In the genomic region with DNA sequence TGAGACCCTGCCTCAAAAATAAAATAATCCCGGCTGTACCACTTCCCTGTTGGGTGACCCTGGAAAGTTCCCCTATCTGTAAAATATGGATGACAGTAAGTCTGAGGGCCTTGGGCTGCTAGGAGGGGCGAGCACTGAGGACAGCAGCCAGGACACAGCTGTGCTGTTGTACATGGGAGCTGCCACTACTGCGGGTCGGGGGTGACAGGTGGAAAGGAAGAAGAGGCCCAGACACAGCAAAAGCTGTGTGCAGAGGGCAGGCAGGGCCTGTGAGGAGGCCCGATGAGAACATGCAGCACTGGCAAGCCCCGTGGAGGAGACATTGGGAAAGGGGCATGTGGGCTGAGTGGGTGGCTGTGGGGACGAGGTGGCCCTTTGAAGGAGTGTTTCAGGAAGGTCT, we compare ENCODE assay signal across 31 cellular contexts. TPM values are rescaled to one million over a fixed set of nuclear protein-coding genes. Genes with fewer than 3 reads are reported as not detected.
DNase-seq lines count a peak whose midpoint lies in the region; FAIRE-seq and TF ChIP-seq lines count a peak whose summit lies in the region.
"Had no signal": no experiment of that assay in that cellular context is flagged by ENCODE, and none has a peak within 500 bp of the region (broad histone marks: within the 10 kb centered on the region; RNA-seq: fewer than 3 reads in every experiment).

No MANE protein-coding gene starts in this region.

- CTCF ChIA-PET in activated CD4-positive, alpha-beta T cell treated with anti-CD3 and anti-CD28 coated beads, Interleukin-2, amount 10 ng/mL, durations not matched to agents 7 days and 5 days (lab: Charles Lee) = interaction anchor here (0.7 to 1.6 kb wide), 3 partner anchors 14 to 41 kb away, joined by 3 to 5 read pairs (median 4); a partner anchor contains a TSS

- TF ChIP-seq POLR2A in spleen (IDR thresholded peaks at IDR 0.05) = no peak

- no peak for TF ChIP-seq CTCF in spleen (IDR thresholded peaks at IDR 0.05 in 8 of 11, conservative IDR thresholded peaks at IDR 0.05 in 3 of 11)

- H3K9me3 Mint-ChIP-seq in activated CD4-positive, alpha-beta T cell treated with anti-CD3 and anti-CD28 coated beads, Interleukin-2, amount 10 ng/mL, durations not matched to agents 7 days and 5 days = no peaks in the 10 kb centered on the region
- H3K9me3 Mint-ChIP-seq in activated CD4-positive, alpha-beta T cell treated with anti-CD3 and anti-CD28 coated beads, Interleukin-2, amount 10 ng/mL, durations not matched to agents 24 days and 14 days = no peaks in the 10 kb centered on the region
- H3K9me3 Mint-ChIP-seq: HFFc6, WTC11 had no signal

- POLR2A ChIA-PET in activated CD4-positive, alpha-beta T cell treated with anti-CD3 and anti-CD28 coated beads, Interleukin-2, amount 10 ng/mL, durations not matched to agents 7 days and 5 days (lab: Charles Lee) = no interaction called here

- no peak for DNase-seq in activated CD4-positive, alpha-beta T cell treated with anti-CD3 and anti-CD28 coated beads, Interleukin-2, amount 10 ng/mL, durations not matched to agents 7 days and 5 days
- DNase-seq in activated CD4-positive, alpha-beta T cell treated with anti-CD3 and anti-CD28 coated beads, Interleukin-2, amount 10 ng/mL, durations not matched to agents 24 days and 14 days = no peak
- no peak for DNase-seq in NT2/D1 (ENCODE audit: low read depth, low spot score)
- DNase-seq in myocyte (ENCODE audit: low read depth) = peak; percentile 77
- no peak for DNase-seq in spleen
- DNase-seq in OCI-M2 (lab: John Stamatoyannopoulos, UW; ENCODE audit: unreplicated experiment) = no peak
- no peak for DNase-seq in urothelium cell line (ENCODE audit: low spot score)
- DNase-seq in DMS153 (lab: John Stamatoyannopoulos, UW) = no peak
- DNase-seq: 8988T; activated CD4-positive, alpha-beta T cell treated with anti-CD3 and anti-CD28 coated beads, Interleukin-2, amount 50 U/mL, for 4 hours; activated CD8-positive, alpha-beta memory T cell treated with anti-CD3 and anti-CD28 coated beads, Interleukin-2, amount 10 ng/mL, durations not matched to agents 7 days and 5 days; activated naive CD4-positive, alpha-beta T cell treated with Interleukin-2 at 50 U/mL for 16 hours; activated T-cell treated with anti-CD3 and anti-CD28 coated beads, Interleukin-2, amount 50 U/mL, for 48 hours; amniotic stem cell; Calu3; midbrain; naive thymus-derived CD4-positive, alpha-beta T cell; NCI-H1105; NCI-H187; NCI-H2171; NCI-H510A; retina; stimulated activated CD4-positive, alpha-beta T cell treated with anti-CD3 and anti-CD28 coated beads, Interleukin-12 subunit alpha, Interleukin-12 subunit beta, amount 100 ng/mL, for 4 hours; stimulated activated CD4-positive, alpha-beta T cell treated with anti-CD3 and anti-CD28 coated beads, Interleukin-2, amount 100 ng/mL, for 48 hours; T-helper 1 cell; transverse colon had no signal

- H3K27ac Mint-ChIP-seq in activated CD4-positive, alpha-beta T cell treated with anti-CD3 and anti-CD28 coated beads, Interleukin-2, amount 10 ng/mL, durations not matched to agents 7 days and 5 days = peak overlapping the region; percentile 69
- no peak overlapping the region for H3K27ac Mint-ChIP-seq in activated CD4-positive, alpha-beta T cell treated with anti-CD3 and anti-CD28 coated beads, Interleukin-2, amount 10 ng/mL, durations not matched to agents 24 days and 14 days
- H3K27ac Mint-ChIP-seq: activated CD8-positive, alpha-beta memory T cell treated with anti-CD3 and anti-CD28 coated beads, Interleukin-2, amount 10 ng/mL, durations not matched to agents 7 days and 5 days; HFFc6; WTC11 had no signal

- H3K4me1 ChIP-seq in NT2/D1 (ENCODE audit: insufficient read depth, insufficient read length) = peaks cover 22% of the 10 kb centered on the region
- peaks cover 8 to 67% (median 42%) of the 10 kb centered on the region in 6 donors for H3K4me1 ChIP-seq in spleen

- no peak overlapping the region for H3K4me3 Mint-ChIP-seq in activated CD4-positive, alpha-beta T cell treated with anti-CD3 and anti-CD28 coated beads, Interleukin-2, amount 10 ng/mL, durations not matched to agents 7 days and 5 days
- no peak overlapping the region for H3K4me3 Mint-ChIP-seq in activated CD4-positive, alpha-beta T cell treated with anti-CD3 and anti-CD28 coated beads, Interleukin-2, amount 10 ng/mL, durations not matched to agents 24 days and 14 days
- H3K4me3 Mint-ChIP-seq: activated CD8-positive, alpha-beta memory T cell treated with anti-CD3 and anti-CD28 coated beads, Interleukin-2, amount 10 ng/mL, durations not matched to agents 7 days and 5 days; HFFc6; naive thymus-derived CD4-positive, alpha-beta T cell; WTC11 had no signal

- H3K4me1 Mint-ChIP-seq in activated CD4-positive, alpha-beta T cell treated with anti-CD3 and anti-CD28 coated beads, Interleukin-2, amount 10 ng/mL, durations not matched to agents 7 days and 5 days = peaks cover 34% of the 10 kb centered on the region
- H3K4me1 Mint-ChIP-seq in activated CD4-positive, alpha-beta T cell treated with anti-CD3 and anti-CD28 coated beads, Interleukin-2, amount 10 ng/mL, durations not matched to agents 24 days and 14 days = peaks cover 20% of the 10 kb centered on the region

- WGBS in spleen, 5 donors = 58 to 71% (median 62%) methylated on average over 7 of the region's 7 CpGs

- peak overlapping the region in 5 of 8 donors; percentile 22 to 64 (median 52) for H3K27ac ChIP-seq in spleen
- H3K27ac ChIP-seq: GM23248, SK-N-MC, transverse colon had no signal

- intact Hi-C loops in activated CD4-positive, alpha-beta T cell treated with anti-CD3 and anti-CD28 coated beads, Interleukin-2, amount 10 ng/mL, durations not matched to agents 24 days and 14 days (cut with micrococcal nuclease) = no loop called here
- intact Hi-C loops in spleen (cut with DNase I; ENCODE audit: low total_unique reads) = no loop called here

- no peaks in the 10 kb centered on the region for H3K27me3 Mint-ChIP-seq in activated CD4-positive, alpha-beta T cell treated with anti-CD3 and anti-CD28 coated beads, Interleukin-2, amount 10 ng/mL, durations not matched to agents 7 days and 5 days
- no peaks in the 10 kb centered on the region for H3K27me3 Mint-ChIP-seq in activated CD4-positive, alpha-beta T cell treated with anti-CD3 and anti-CD28 coated beads, Interleukin-2, amount 10 ng/mL, durations not matched to agents 24 days and 14 days
- H3K27me3 Mint-ChIP-seq: activated CD8-positive, alpha-beta memory T cell treated with anti-CD3 and anti-CD28 coated beads, Interleukin-2, amount 10 ng/mL, durations not matched to agents 7 days and 5 days; naive thymus-derived CD4-positive, alpha-beta T cell had no signal

- no peaks in the 10 kb centered on the region for H3K36me3 Mint-ChIP-seq in activated CD4-positive, alpha-beta T cell treated with anti-CD3 and anti-CD28 coated beads, Interleukin-2, amount 10 ng/mL, durations not matched to agents 7 days and 5 days (ENCODE audit: low read depth)
- H3K36me3 Mint-ChIP-seq in activated CD4-positive, alpha-beta T cell treated with anti-CD3 and anti-CD28 coated beads, Interleukin-2, amount 10 ng/mL, durations not matched to agents 24 days and 14 days (ENCODE audit: low read depth) = no peaks in the 10 kb centered on the region
- H3K36me3 Mint-ChIP-seq: activated CD8-positive, alpha-beta memory T cell treated with anti-CD3 and anti-CD28 coated beads, Interleukin-2, amount 10 ng/mL, durations not matched to agents 7 days and 5 days; naive thymus-derived CD4-positive, alpha-beta T cell; WTC11 had no signal

- H3K36me3 ChIP-seq in NT2/D1 (ENCODE audit: insufficient read depth, insufficient read length, low read length) (no peaks in the 10 kb centered on the region), spleen (peaks cover 0 to 2% (median 0%) of the 10 kb centered on the region in 6 donors)
- H3K36me3 ChIP-seq: transverse colon had no signal

- FAIRE-seq in urothelium cell line (lab: Jason Lieb, UNC) = no peak
- FAIRE-seq: frontal cortex had no signal

- H3K9me3 ChIP-seq in NT2/D1 (ENCODE audit: insufficient read depth, low read length) (no peaks in the 10 kb centered on the region), spleen (no peaks in the 10 kb centered on the region)
- H3K9me3 ChIP-seq: transverse colon had no signal

- H3K27me3 ChIP-seq in NT2/D1 (ENCODE audit: insufficient read depth, insufficient read length) (peaks cover 2% of the 10 kb centered on the region), spleen (replicated peaks in 1 of 7) (no peaks in the 10 kb centered on the region)
- H3K27me3 ChIP-seq: transverse colon had no signal

- H3K9ac ChIP-seq in NT2/D1 (ENCODE audit: insufficient read length, low read depth) = peak overlapping the region; percentile 17
- H3K9ac ChIP-seq: GM23248 had no signal

- H3K4me3 ChIP-seq in NT2/D1 (ENCODE audit: insufficient read length, low read depth) (no peak overlapping the region), spleen (no peak overlapping the region)
- H3K4me3 ChIP-seq: GM23248, SK-N-MC, transverse colon had no signal

RNA-seq across cellular contexts. Expression of a gene that starts 28.8 kb away (rescaled TPM):
- 10 to 100 TPM; 25.5 to 35.4 TPM for total RNA-seq in activated CD4-positive, alpha-beta T cell treated with anti-CD3 and anti-CD28 coated beads, Interleukin-2, amount 10 ng/mL, durations not matched to agents 7 days and 5 days
- 23.8 and 26.1 TPM in 2 replicates for total RNA-seq in activated CD4-positive, alpha-beta T cell treated with anti-CD3 and anti-CD28 coated beads, Interleukin-2, amount 10 ng/mL, durations not matched to agents 24 days and 14 days
- total RNA-seq in myocyte (74.5 and 88.9 TPM in 2 replicates), spleen (100 to 1,000 TPM in 2 of 7 donors, 10 to 100 TPM in 5; 59.7 to 205 (median 70.3) TPM)
- 31.1 TPM for polyA plus RNA-seq in myocyte (2012)
- polyA plus RNA-seq in spleen = 10 to 100 TPM in 2 of 3 donors, 1 to 10 TPM in 1; 6.1 to 37.2 (median 16.5) TPM

RNA-seq across cellular contexts. Expression of a gene that starts 40.8 kb away (rescaled TPM):
- 10 to 100 TPM; 32.8 to 35.8 TPM for total RNA-seq in activated CD4-positive, alpha-beta T cell treated with anti-CD3 and anti-CD28 coated beads, Interleukin-2, amount 10 ng/mL, durations not matched to agents 7 days and 5 days
- 37.0 and 44.0 TPM in 2 replicates for total RNA-seq in activated CD4-positive, alpha-beta T cell treated with anti-CD3 and anti-CD28 coated beads, Interleukin-2, amount 10 ng/mL, durations not matched to agents 24 days and 14 days
- total RNA-seq in myocyte = 10.5 and 15.6 TPM in 2 replicates
- 14.9 TPM for polyA plus RNA-seq in myocyte (2012)
- total RNA-seq in spleen = 10 to 100 TPM; 13.6 to 32.2 (median 22.5) TPM
- 10 to 100 TPM; 13.7 to 17.7 (median 15.8) TPM for polyA plus RNA-seq in spleen

RNA-seq across cellular contexts. Expression of a gene that starts 54.8 kb away (rescaled TPM):
- 10 to 100 TPM; 17.0 to 17.3 TPM for total RNA-seq in activated CD4-positive, alpha-beta T cell treated with anti-CD3 and anti-CD28 coated beads, Interleukin-2, amount 10 ng/mL, durations not matched to agents 7 days and 5 days
- total RNA-seq in activated CD4-positive, alpha-beta T cell treated with anti-CD3 and anti-CD28 coated beads, Interleukin-2, amount 10 ng/mL, durations not matched to agents 24 days and 14 days = 6.7 and 8.4 TPM in 2 replicates
- 3.4 and 4.3 TPM in 2 replicates for total RNA-seq in myocyte
- polyA plus RNA-seq in myocyte (2012) = 2.6 TPM
- 10 to 100 TPM in 3 of 7 donors, 1 to 10 TPM in 4; 4.6 to 19.8 (median 9.3) TPM for total RNA-seq in spleen
- polyA plus RNA-seq in spleen = 1 to 10 TPM; 2.4 to 4.9 (median 3.9) TPM
